1 cellular context compared by ENCODE assay signal in genomic region chr16:69773255-69773947, GRCh38.
TF ChIP-seq lines count a peak whose summit lies in the region.

No MANE protein-coding gene starts in this region.

TF ChIP-seq in K562, 482 proteins besides CTCF, POLR2A, EP300 and RAD21 (continued from another document):
- no peak for TF ChIP-seq ZBTB11 (CRISPR knock-in tag; IDR thresholded peaks at IDR 0.05)
